8 cellular contexts compared by ENCODE assay signal in genomic region chr18:22168360-22168921, GRCh38. TPM values are rescaled to one million over a fixed set of nuclear protein-coding genes. Genes with fewer than 3 reads are reported as not detected.
DNase-seq lines count a peak whose midpoint lies in the region; ATAC-seq, FAIRE-seq and TF ChIP-seq lines count a peak whose summit lies in the region.

No MANE protein-coding gene starts in this region.

- no peaks in the 10 kb centered on the region for H3K9me3 ChIP-seq in HepG2 (ENCODE audit: low read length)
- H3K9me3 ChIP-seq in aorta (ENCODE audit: control insufficient read depth, low read length): no peaks in the 10 kb centered on the region

- H3K36me3 ChIP-seq in BJ (ENCODE audit: control insufficient read depth, insufficient read depth, low read length) (no peaks in the 10 kb centered on the region), HepG2 (replicated peaks in 1 of 2; ENCODE audit: control insufficient read depth in 1 of 2, insufficient read depth in 2 of 2, low read length in 2 of 2) (no peaks in the 10 kb centered on the region), aorta (ENCODE audit: control insufficient read depth in 1 of 2, insufficient read depth in 2 of 2, low read length in 1 of 2) (peaks cover 7 to 9% of the 10 kb centered on the region in 2 donors)

- WGBS in HepG2 (ENCODE audit: low lambda C conversion rate): 3% methylated on average over 21 of the region's 36 CpGs
- WGBS in aorta, 2 donors: 0 to 1% methylated on average over 36 of the region's 36 CpGs

- H3K4me1 ChIP-seq in HepG2 (ENCODE audit: insufficient read depth, low read length) (peaks cover 25% of the 10 kb centered on the region), aorta (ENCODE audit: control insufficient read depth in 1 of 2, insufficient read depth in 2 of 2, low read length in 2 of 2) (no peaks in the 10 kb centered on the region)

- DNase-seq in BJ (ENCODE audit: low read depth) (no peak), M059J (ENCODE audit: low read depth) (peak; percentile 39), astrocyte of the cerebellum (ENCODE audit: low read depth) (no peak), HepG2 (ENCODE audit: low spot score) (peak; percentile 28), aorta (no peak), nucleus accumbens (lab: John Stamatoyannopoulos, UW) (no peak), GM12891 (ENCODE audit: insufficient read length, low spot score) (no peak)

- no peak overlapping the region for H2AFZ ChIP-seq in HepG2 (ENCODE audit: low read length)

- TF ChIP-seq EP300 in HepG2 (IDR thresholded peaks at IDR 0.05; ENCODE audit: low read depth in 2 of 2, low read length in 2 of 2): no peak
- TF ChIP-seq EP300 in HepG2 (CRISPR knock-in tag; IDR thresholded peaks at IDR 0.05; ENCODE audit: borderline replicate concordance): no peak

- ATAC-seq in HepG2 (peak; percentile 39), aorta (ENCODE audit: low FRiP score) (peak; percentile 22), HG03135 (IDR thresholded peaks at IDR 0.05; ENCODE audit: unreplicated experiment) (no peak)

- intact Hi-C loops in HepG2 (cut with micrococcal nuclease; ENCODE audit: unreplicated experiment): loop anchor here (1.0 to 10.0 kb wide), 3 partner anchors 46 to 255 kb away; no protein-coding TSS in a partner anchor
- intact Hi-C loops in aorta (cut with DNase I): loop anchor here (1.0 to 10.0 kb wide), 4 partner anchors 174 to 439 kb away; no protein-coding TSS in a partner anchor

- TF ChIP-seq RAD21 in HepG2 (CRISPR knock-in tag; IDR thresholded peaks at IDR 0.05): no peak

- in situ Hi-C loops in astrocyte of the cerebellum (cut with HindIII; ENCODE audit: low sequenced_read_pairs): no loop called here
- in situ Hi-C loops in HepG2 (cut with HindIII; ENCODE audit: extremely low pct_ligation_motif_present, low pct_unique_long_range_greater_than_20kb): loop anchor here (10.0 kb wide), 1 partner anchor 184 kb away; no protein-coding TSS in a partner anchor

- no peaks in the 10 kb centered on the region for H4K20me1 ChIP-seq in HepG2 (ENCODE audit: insufficient read depth, low read length)

- H3K4me3 ChIP-seq in BJ (ENCODE audit: low read depth, low read length): no peak overlapping the region
- H3K4me3 ChIP-seq in astrocyte of the cerebellum (ENCODE audit: low read depth, low read length): peak overlapping the region; percentile 80
- H3K4me3 ChIP-seq in HepG2 (replicated peaks in 1 of 3; ENCODE audit: insufficient read depth in 1 of 3, low read depth in 2 of 3, low read length in 3 of 3): peak overlapping the region; percentile 85 to 91 (median 87)
- H3K4me3 ChIP-seq in aorta (ENCODE audit: low read length in 2 of 2): peak overlapping the region; percentile 62 to 81

- TF ChIP-seq POLR2A in HepG2 (IDR thresholded peaks at IDR 0.05; ENCODE audit: insufficient read depth in 1 of 2, low read depth in 2 of 2, low read length in 2 of 2): no peak
- TF ChIP-seq POLR2A in GM12891 (IDR thresholded peaks at IDR 0.05; ENCODE audit: low read depth, low read length): no peak

- POLR2A ChIA-PET in BJ (lab: Charles Lee) (no interaction called here), HepG2 (lab: Yijun Ruan, JAX) (no interaction called here)

- H3K27me3 ChIP-seq in BJ (ENCODE audit: control insufficient read depth, insufficient read depth, low read length): peaks cover 62% of the 10 kb centered on the region
- peaks cover 0 to 39% of the 10 kb centered on the region in 2 experiments; a peak in 3 of 5 replicates for H3K27me3 ChIP-seq in HepG2 (ENCODE audit: control insufficient read depth in 1 of 2, insufficient read depth in 2 of 2, low read length in 2 of 2)
- no peaks in the 10 kb centered on the region for H3K27me3 ChIP-seq in aorta (ENCODE audit: control insufficient read depth in 1 of 2, insufficient read depth in 2 of 2, low read length in 1 of 2)

- no peaks in the 10 kb centered on the region for H3K79me2 ChIP-seq in HepG2 (ENCODE audit: insufficient read depth, low read length)

- 0 out of 2 replicates have a peak, but pooled peaks have one; percentile 11 for TF ChIP-seq CTCF in BJ (IDR thresholded peaks at IDR 0.05; ENCODE audit: insufficient read depth, low read depth, low read length)
- no peak for TF ChIP-seq CTCF in astrocyte of the cerebellum (IDR thresholded peaks at IDR 0.05; ENCODE audit: low read depth, low read length, missing control alignments)
- TF ChIP-seq CTCF in HepG2 (CRISPR knock-in tag; IDR thresholded peaks at IDR 0.05): no peak

- CTCF ChIA-PET in BJ (lab: Yijun Ruan, JAX): interaction anchor here (0.9 kb wide), 1 partner anchor 232 kb away, joined by 3 read pairs; no protein-coding TSS in a partner anchor
- CTCF ChIA-PET in HepG2 (lab: Yijun Ruan, JAX; ENCODE audit: low intra/inter-chr PET ratio, low total read pairs): no interaction called here

- H3K4me2 ChIP-seq in HepG2 (ENCODE audit: low read depth, low read length): peak overlapping the region; percentile 87

- FAIRE-seq in HepG2 (lab: Jason Lieb, UNC) (no peak), GM12891 (lab: Jason Lieb, UNC) (no peak)

- no peak overlapping the region for H3K9ac ChIP-seq in HepG2 (ENCODE audit: insufficient read depth, low read depth, low read length)

- BruUV-seq in HepG2 (replicated peaks; lab: Mats Ljungman, UMichigan): no TSS peak

- H3K27ac ChIP-seq in HepG2 (ENCODE audit: extremely low read length, insufficient read depth, low read length): no peak overlapping the region
- H3K27ac ChIP-seq in aorta (ENCODE audit: low read depth in 1 of 2, low read length in 2 of 2): peak overlapping the region; percentile 69 to 93

TF ChIP-seq in GM12891, 5 proteins besides CTCF, POLR2A, EP300 and RAD21:
- TF ChIP-seq POLR2AphosphoS5 (IDR thresholded peaks at IDR 0.05; ENCODE audit: low read depth, low read length) (no peak), PAX5 (IDR thresholded peaks at IDR 0.05; ENCODE audit: insufficient read depth, low read length, severe bottlenecking) (no peak), SPI1 (IDR thresholded peaks at IDR 0.05; ENCODE audit: low read depth, low read length) (no peak), POU2F2 (IDR thresholded peaks at IDR 0.05; ENCODE audit: low read depth, low read length) (no peak), TAF1 (IDR thresholded peaks at IDR 0.05; ENCODE audit: low read depth, low read length) (no peak)
TF ChIP-seq in GM12891: peak in this region for 0.

RNA-seq across cellular contexts. Expression of gene GATA6, which starts 0.9 kb away (rescaled TPM):
- 0.65 and 0.75 TPM in 2 replicates for polyA plus RNA-seq in BJ (2011; rRNA removed)
- polyA minus RNA-seq in BJ (2011; rRNA and poly(A)+ RNA removed): 0.33 and 0.62 TPM in 2 replicates
- total RNA-seq in M059J (2014; rRNA removed; shearing (Covaris generic)): 4.1 and 4.6 TPM in 2 replicates
- 2.9 and 3.2 TPM in 2 replicates for total RNA-seq in HepG2 (2016; rRNA removed; fragmentation: Illumina TruSeq; extraction: Trizol)
- total RNA-seq in HepG2 (2016; cell fraction: cytosol; rRNA removed; fragmentation: Illumina TruSeq; extraction: Trizol; ENCODE audit: low read depth): 0.53 and 0.71 TPM in 2 replicates
- total RNA-seq in HepG2 (2016; cell fraction: insoluble cytoplasmic fraction; rRNA removed; fragmentation: Illumina TruSeq; extraction: Trizol): 2.5 and 3.4 TPM in 2 replicates
- 2.1 and 2.4 TPM in 2 replicates for total RNA-seq in HepG2 (2016; cell fraction: membrane; rRNA removed; fragmentation: Illumina TruSeq; extraction: Trizol)
- total RNA-seq in HepG2 (2016; cell fraction: nucleus; rRNA removed; fragmentation: Illumina TruSeq; extraction: Trizol): 2.9 and 3.3 TPM in 2 replicates
- 0.84 and 0.95 TPM in 2 replicates for polyA plus RNA-seq in HepG2 (2011; rRNA removed)
- polyA plus RNA-seq in HepG2 (2011; cell fraction: cytosol; rRNA removed): 0.38 and 0.39 TPM in 2 replicates
- polyA plus RNA-seq in HepG2 (2011; cell fraction: nucleus; rRNA removed): 1.6 and 2.6 TPM in 2 replicates
- polyA plus RNA-seq in HepG2 (2012): 0.52 and 0.87 TPM in 2 replicates
- 0.33 and 0.35 TPM in 2 replicates for polyA plus RNA-seq in HepG2 (2016; cell fraction: cytosol; fragmentation: Illumina TruSeq; extraction: Trizol; ENCODE audit: low read depth)
- 3.6 and 4.5 TPM in 2 replicates for polyA plus RNA-seq in HepG2 (2016; cell fraction: insoluble cytoplasmic fraction; fragmentation: Illumina TruSeq; extraction: Trizol; ENCODE audit: low read depth)
- polyA plus RNA-seq in HepG2 (2016; cell fraction: membrane; fragmentation: Illumina TruSeq; extraction: Trizol; ENCODE audit: low read depth): 0.98 and 1.2 TPM in 2 replicates
- 4.1 and 6.0 TPM in 2 replicates for polyA plus RNA-seq in HepG2 (2016; cell fraction: nucleus; fragmentation: Illumina TruSeq; extraction: Trizol; ENCODE audit: insufficient read depth, low read depth)
- 1.2 and 1.3 TPM in 2 replicates for polyA minus RNA-seq in HepG2 (2011; rRNA and poly(A)+ RNA removed; ENCODE audit: low replicate concordance)
- 0.89 and 1.1 TPM in 2 replicates for polyA minus RNA-seq in HepG2 (2011; cell fraction: cytosol; rRNA and poly(A)+ RNA removed)
- polyA minus RNA-seq in HepG2 (2011; cell fraction: nucleus; rRNA and poly(A)+ RNA removed): 2.0 and 3.2 TPM in 2 replicates
- total RNA-seq in aorta: 10 to 100 TPM; 28.7 to 41.5 TPM
- polyA plus RNA-seq in aorta: 10 to 100 TPM; 16.0 to 32.8 TPM
- 0.03 TPM for polyA plus RNA-seq in GM12891 (2012; ENCODE audit: low read depth, missing spikeins)

Comparison
In these comparisons a context has a peak if more than half of its experiments do, and no peak if none do; other contexts are left out.
1. DNase-seq: peak in M059J (single experiment) and HepG2 (single experiment); none in BJ (single experiment), astrocyte of the cerebellum (single experiment), aorta (0 of 2), nucleus accumbens (0 of 56) and GM12891 (single experiment).